In genomic region chr11:72102162-72102561, GRCh38 we compare ENCODE assay signal across 9 cellular contexts. TPM values are rescaled to one million over a fixed set of nuclear protein-coding genes. Genes with fewer than 3 reads are reported as not detected.
DNase-seq lines count a peak whose midpoint lies in the region; ATAC-seq, FAIRE-seq and TF ChIP-seq lines count a peak whose summit lies in the region.
"Had no signal": no experiment of that assay in that cellular context is flagged by ENCODE, and none has a peak within 500 bp of the region (broad histone marks: within the 10 kb centered on the region; RNA-seq: fewer than 3 reads in every experiment).

No MANE protein-coding gene starts in this region.

- H3K9me3 ChIP-seq in WERI-Rb-1 (ENCODE audit: severe bottlenecking) (no peaks in the 10 kb centered on the region), gastroesophageal sphincter (no peaks in the 10 kb centered on the region), smooth muscle cell (replicated peaks; ENCODE audit: low read depth) (no peaks in the 10 kb centered on the region)

- H3K79me2 ChIP-seq in smooth muscle cell (ENCODE audit: low read depth) = peaks cover 37% of the 10 kb centered on the region

- H3K27ac ChIP-seq in WERI-Rb-1 (peak overlapping the region; percentile 98), gastroesophageal sphincter (peak overlapping the region; percentile 72 to 97 (median 93)), smooth muscle cell (ENCODE audit: low read depth) (peak overlapping the region; percentile 90)

- FAIRE-seq in frontal cortex (lab: Jason Lieb, UNC) = no peak

- H3K27me3 ChIP-seq in WERI-Rb-1 (ENCODE audit: insufficient read depth, low read depth, severe bottlenecking) (no peaks in the 10 kb centered on the region), gastroesophageal sphincter (no peaks in the 10 kb centered on the region), smooth muscle cell (ENCODE audit: low read depth) (no peaks in the 10 kb centered on the region)

- H3F3A ChIP-seq in smooth muscle cell (ENCODE audit: low read depth) = no peaks in the 10 kb centered on the region

- 38 to 40% methylated on average over 3 to 4 of the region's 4 CpGs for WGBS in gastroesophageal sphincter (ENCODE audit: low coverage in 1 of 2), 2 donors
- WGBS in smooth muscle cell (ENCODE audit: low lambda C conversion rate) = 71% methylated on average over 4 of the region's 4 CpGs

- no peak for TF ChIP-seq POLR2A in gastroesophageal sphincter (IDR thresholded peaks at IDR 0.05)

- no peak for TF ChIP-seq CTCF in HFF-Myc (IDR thresholded peaks at IDR 0.05; ENCODE audit: low read depth, low read length, missing control alignments)
- no peak for TF ChIP-seq CTCF in WERI-Rb-1 (IDR thresholded peaks at IDR 0.05; ENCODE audit: low read depth, low read length)
- TF ChIP-seq CTCF in gastroesophageal sphincter (IDR thresholded peaks at IDR 0.05) = no peak
- no peak for TF ChIP-seq CTCF in smooth muscle cell (IDR thresholded peaks at IDR 0.05; ENCODE audit: borderline replicate concordance, insufficient read depth, poor library complexity, severe bottlenecking)

- ATAC-seq in gastroesophageal sphincter (no peak), GM21723 (IDR thresholded peaks at IDR 0.05; ENCODE audit: unreplicated experiment) (no peak)

- H3K9ac ChIP-seq in smooth muscle cell (ENCODE audit: low read depth) = peak overlapping the region; percentile 96

- DNase-seq in HFF-Myc (ENCODE audit: extremely low read depth, low read depth) (no peak), WERI-Rb-1 (no peak), smooth muscle cell (lab: John Stamatoyannopoulos, UW; ENCODE audit: unreplicated experiment) (no peak), NCI-H446 treated with DMSO at 0.1 percent for 48 hours (lab: John Stamatoyannopoulos, UW) (no peak), frontal cortex (ENCODE audit: low spot score in 2 of 2) (no peak), DMS53 (lab: John Stamatoyannopoulos, UW) (no peak)

- peak overlapping the region; percentile 98 for H3K4me2 ChIP-seq in smooth muscle cell

- H3K36me3 ChIP-seq in WERI-Rb-1 (peaks cover 39% of the 10 kb centered on the region), gastroesophageal sphincter (peaks cover 2 to 33% of the 10 kb centered on the region in 2 donors), smooth muscle cell (ENCODE audit: low read depth) (no peaks in the 10 kb centered on the region)

- no peak overlapping the region for H2AFZ ChIP-seq in smooth muscle cell (ENCODE audit: low read depth)

- H4K20me1 ChIP-seq in smooth muscle cell (ENCODE audit: low read depth) = no peaks in the 10 kb centered on the region

- H3K4me1 ChIP-seq in gastroesophageal sphincter (peaks cover 0 to 52% (median 24%) of the 10 kb centered on the region in 3 donors), smooth muscle cell (ENCODE audit: low read depth) (peaks cover 8% of the 10 kb centered on the region)

- TF ChIP-seq EP300 in gastroesophageal sphincter (IDR thresholded peaks at IDR 0.05) = no peak

- H3K4me3 ChIP-seq in HFF-Myc (replicated peaks; ENCODE audit: low read depth, low read length) (peak overlapping the region; percentile 75), WERI-Rb-1 (ENCODE audit: low read depth, low read length) (peak overlapping the region; percentile 92), gastroesophageal sphincter (peak overlapping the region; percentile 60 to 71), smooth muscle cell (peak overlapping the region; percentile 84)

RNA-seq across cellular contexts. Expression of gene LAMTOR1, which starts 0.9 kb away (rescaled TPM):
- 100 to 1,000 TPM in 1 of 4 donors, 10 to 100 TPM in 3; 87.1 to 103 (median 98.2) TPM for total RNA-seq in gastroesophageal sphincter
- total RNA-seq in smooth muscle cell = 72.2 and 74.1 TPM in 2 replicates
- polyA plus RNA-seq in smooth muscle cell = 117 and 148 TPM in 2 replicates
- total RNA-seq in frontal cortex = 44.4 TPM

RNA-seq across cellular contexts. Expression of gene TOMT, which starts 3.6 kb away (rescaled TPM):
- total RNA-seq in gastroesophageal sphincter (not detected), smooth muscle cell (not detected in 2 replicates), frontal cortex (not detected)
- not detected in 2 replicates for polyA plus RNA-seq in smooth muscle cell
- total RNA-seq: LHCN-M2 had no signal

RNA-seq across cellular contexts. Expression of gene ANAPC15, which starts 10.3 kb away (rescaled TPM):
- total RNA-seq in gastroesophageal sphincter = 10 to 100 TPM; 37.0 to 55.6 (median 39.1) TPM
- total RNA-seq in smooth muscle cell = 12.2 and 19.0 TPM in 2 replicates
- polyA plus RNA-seq in smooth muscle cell = 42.2 and 51.9 TPM in 2 replicates
- total RNA-seq in frontal cortex = 17.5 TPM

RNA-seq across cellular contexts. Expression of gene LRRC51, which starts 21.5 kb away (rescaled TPM):
- total RNA-seq in gastroesophageal sphincter (10 to 100 TPM in 2 of 4 donors, 1 to 10 TPM in 2; 6.4 to 18.4 (median 10.7) TPM), smooth muscle cell (1.1 and 3.4 TPM in 2 replicates), frontal cortex (6.5 TPM)
- 6.1 and 7.1 TPM in 2 replicates for polyA plus RNA-seq in smooth muscle cell

RNA-seq across cellular contexts. Expression of gene NUMA1, which starts 21.8 kb away (rescaled TPM):
- total RNA-seq in gastroesophageal sphincter (100 to 1,000 TPM; 235 to 370 (median 290) TPM), smooth muscle cell (79.4 and 107 TPM in 2 replicates), frontal cortex (110 TPM)
- polyA plus RNA-seq in smooth muscle cell = 72.4 and 92.1 TPM in 2 replicates
